ENCODE assay signal across 30 cellular contexts in genomic region chr11:118138839-118139420, GRCh38. TPM values are rescaled to one million over a fixed set of nuclear protein-coding genes. Genes with fewer than 3 reads are reported as not detected.
A peak's percentile ranks its signal among the peaks of the same experiment; 100 is the strongest.
DNase-seq lines count a peak whose midpoint lies in the region; ATAC-seq, FAIRE-seq and TF ChIP-seq lines count a peak whose summit lies in the region.
"Had no signal": no experiment of that assay in that cellular context is flagged by ENCODE, and none has a peak within 500 bp of the region (broad histone marks: within the 10 kb centered on the region; RNA-seq: fewer than 3 reads in every experiment).

No MANE protein-coding gene starts in this region.

- peak overlapping the region; percentile 22 for H2AFZ ChIP-seq in neural progenitor cell (replicated peaks)
- H2AFZ ChIP-seq: PC-9 had no signal

- no peak overlapping the region for H3K27ac Mint-ChIP-seq in WTC11
- no peak overlapping the region for H3K27ac Mint-ChIP-seq in neural progenitor cell
- peak overlapping the region; percentile 46 for H3K27ac Mint-ChIP-seq in stimulated activated effector memory CD8-positive, alpha-beta T cell treated with anti-CD3 and anti-CD28 coated beads, Interleukin-12 subunit alpha, Interleukin-12 subunit beta, amount 100 ng/mL, for 72 hours
- H3K27ac Mint-ChIP-seq: CD14-positive monocyte, H9, HFFc6 had no signal

- no peak for FAIRE-seq in kidney (lab: Jason Lieb, UNC)
- FAIRE-seq: GM12891 had no signal

- intact Hi-C loops in kidney (cut with DNase I): no loop called here

- H3K4me3 ChIP-seq in neural progenitor cell: no peak overlapping the region
- H3K4me3 ChIP-seq in kidney (ENCODE audit: low read length in 2 of 2): no peak overlapping the region
- H3K4me3 ChIP-seq: PC-9 had no signal

- H3K36me3 ChIP-seq in neural progenitor cell (no peaks in the 10 kb centered on the region), kidney (ENCODE audit: control insufficient read depth in 1 of 2, insufficient read depth in 2 of 2, low read length in 2 of 2) (no peaks in the 10 kb centered on the region)
- H3K36me3 ChIP-seq: BE2C had no signal

- no peak overlapping the region for H3K4me2 ChIP-seq in neural progenitor cell
- H3K4me2 ChIP-seq: PC-9 had no signal

- H3K9me3 ChIP-seq in neural progenitor cell (ENCODE audit: low read depth) (no peaks in the 10 kb centered on the region), kidney (ENCODE audit: control insufficient read depth in 1 of 2, low read length in 2 of 2) (no peaks in the 10 kb centered on the region)
- H3K9me3 ChIP-seq: BE2C had no signal

- CTCF ChIA-PET in WTC11 (lab: Charles Lee): interaction anchor here (1.0 to 1.6 kb wide), 4 partner anchors 59 to 331 kb away, joined by 3 to 4 read pairs (median 4); no protein-coding TSS in a partner anchor

- H3K27me3 Mint-ChIP-seq in WTC11 (ENCODE audit: low read depth) (peaks cover 11% of the 10 kb centered on the region), neural progenitor cell (ENCODE audit: insufficient read depth, low read depth) (peaks cover 24% of the 10 kb centered on the region)

- DNase-seq in activated effector memory CD4-positive, alpha-beta T cell treated with anti-CD3 and anti-CD28 coated beads, Interleukin-2, amount 50 U/mL, for 16 hours: peak; percentile 9
- DNase-seq in activated effector memory CD4-positive, alpha-beta T cell treated with Interleukin-2 at 50 U/mL for 16 hours: no peak
- no peak for DNase-seq in WTC11 (ENCODE audit: low spot score)
- no peak for DNase-seq in neural progenitor cell (ENCODE audit: low spot score)
- no peak for DNase-seq in stimulated activated effector memory CD8-positive, alpha-beta T cell treated with anti-CD3 and anti-CD28 coated beads, Interleukin-12 subunit alpha, Interleukin-12 subunit beta, amount 100 ng/mL, for 72 hours (ENCODE audit: low spot score in 2 of 2)
- no peak for DNase-seq in SW480 (ENCODE audit: low spot score)
- DNase-seq in kidney: no peak
- DNase-seq: BE2C; CD8-positive, alpha-beta memory T cell; DMS 273 treated with DMSO at 0.1 percent for 48 hours; DMS79; GF-D8; H9; HFFc6; KBM-7; NCI-H1105 treated with DMSO at 0.1 percent for 48 hours; NCI-H146; NCI-H2029; NCI-H446; NCI-H526; RPMI8226; SHP77 had no signal

- H3K4me1 Mint-ChIP-seq in WTC11 (peaks cover 9% of the 10 kb centered on the region), neural progenitor cell (peaks cover 5% of the 10 kb centered on the region)
- peaks cover 5% of the 10 kb centered on the region for H3K4me1 Mint-ChIP-seq in stimulated activated effector memory CD8-positive, alpha-beta T cell treated with anti-CD3 and anti-CD28 coated beads, Interleukin-12 subunit alpha, Interleukin-12 subunit beta, amount 100 ng/mL, for 72 hours
- H3K4me1 Mint-ChIP-seq: CD8-positive, alpha-beta memory T cell had no signal

- no peak overlapping the region for H3K4me3 Mint-ChIP-seq in WTC11
- no peak overlapping the region for H3K4me3 Mint-ChIP-seq in neural progenitor cell
- H3K4me3 Mint-ChIP-seq in stimulated activated effector memory CD8-positive, alpha-beta T cell treated with anti-CD3 and anti-CD28 coated beads, Interleukin-12 subunit alpha, Interleukin-12 subunit beta, amount 100 ng/mL, for 72 hours: no peak overlapping the region
- H3K4me3 Mint-ChIP-seq: CD14-positive monocyte; CD8-positive, alpha-beta memory T cell; H9; HFFc6 had no signal

- H3K4me1 ChIP-seq in neural progenitor cell (no peaks in the 10 kb centered on the region), kidney (ENCODE audit: control insufficient read depth in 1 of 2, insufficient read depth in 1 of 2, low read depth in 1 of 2, low read length in 2 of 2) (no peaks in the 10 kb centered on the region)
- H3K4me1 ChIP-seq: BE2C had no signal

- no peaks in the 10 kb centered on the region for H3K79me2 ChIP-seq in neural progenitor cell (ENCODE audit: low read depth)

- H3F3A ChIP-seq in neural progenitor cell (ENCODE audit: low read depth): no peaks in the 10 kb centered on the region

- POLR2A ChIA-PET in WTC11 (lab: Charles Lee): interaction anchor here (0.6 kb wide), 1 partner anchor 545 kb away, joined by 3 read pairs; no protein-coding TSS in a partner anchor

- ATAC-seq in WTC11 (peak; percentile 68), HG02970 (IDR thresholded peaks at IDR 0.05; ENCODE audit: low FRiP score, unreplicated experiment) (no peak)
- ATAC-seq in stimulated activated effector memory CD8-positive, alpha-beta T cell treated with anti-CD3 and anti-CD28 coated beads, Interleukin-12 subunit alpha, Interleukin-12 subunit beta, amount 100 ng/mL, for 72 hours: no peak

- H3K27ac ChIP-seq in neural progenitor cell (no peak overlapping the region), kidney (ENCODE audit: low read depth in 2 of 2, low read length in 2 of 2) (no peak overlapping the region)
- H3K27ac ChIP-seq: 22Rv1, PC-9 had no signal

- TF ChIP-seq CTCF in WTC11 (IDR thresholded peaks at IDR 0.05): no peak
- TF ChIP-seq CTCF in neural progenitor cell (IDR thresholded peaks at IDR 0.05): no peak
- no peak for TF ChIP-seq CTCF in kidney (IDR thresholded peaks at IDR 0.05; ENCODE audit: borderline replicate concordance, extremely low read depth, insufficient read depth)

- H3K36me3 Mint-ChIP-seq in WTC11 (no peaks in the 10 kb centered on the region), neural progenitor cell (no peaks in the 10 kb centered on the region)
- H3K36me3 Mint-ChIP-seq in stimulated activated effector memory CD8-positive, alpha-beta T cell treated with anti-CD3 and anti-CD28 coated beads, Interleukin-12 subunit alpha, Interleukin-12 subunit beta, amount 100 ng/mL, for 72 hours: no peaks in the 10 kb centered on the region
- H3K36me3 Mint-ChIP-seq: CD14-positive monocyte; CD8-positive, alpha-beta memory T cell had no signal

- no peaks in the 10 kb centered on the region for H3K9me3 Mint-ChIP-seq in WTC11
- H3K9me3 Mint-ChIP-seq in neural progenitor cell: no peaks in the 10 kb centered on the region
- H3K9me3 Mint-ChIP-seq in stimulated activated effector memory CD8-positive, alpha-beta T cell treated with anti-CD3 and anti-CD28 coated beads, Interleukin-12 subunit alpha, Interleukin-12 subunit beta, amount 100 ng/mL, for 72 hours: no peaks in the 10 kb centered on the region
- H3K9me3 Mint-ChIP-seq: CD8-positive, alpha-beta memory T cell; H9; HFFc6 had no signal

- H3K9ac ChIP-seq in neural progenitor cell (no peak overlapping the region), kidney (ENCODE audit: low read length in 2 of 2) (no peak overlapping the region)

- no peaks in the 10 kb centered on the region for H4K20me1 ChIP-seq in neural progenitor cell (ENCODE audit: low read depth)

- peaks cover 17% of the 10 kb centered on the region for H3K27me3 ChIP-seq in neural progenitor cell

TF ChIP-seq in WTC11, 78 proteins besides CTCF, POLR2A, EP300 and RAD21:
- TF ChIP-seq STAT6 (CRISPR knock-in tag; conservative IDR thresholded peaks at IDR 0.05; ENCODE audit: low read depth) (no peak), ZNF671 (CRISPR knock-in tag; IDR thresholded peaks at IDR 0.05) (no peak), JUN (CRISPR knock-in tag; IDR thresholded peaks at IDR 0.05) (no peak), HMGA2 (CRISPR knock-in tag; IDR thresholded peaks at IDR 0.05) (no peak), GABPB1 (CRISPR knock-in tag; IDR thresholded peaks at IDR 0.05) (no peak), E2F1 (CRISPR knock-in tag; IDR thresholded peaks at IDR 0.05) (no peak), CDX4 (CRISPR knock-in tag; IDR thresholded peaks at IDR 0.05; ENCODE audit: borderline replicate concordance) (no peak), OVOL2 (CRISPR knock-in tag; IDR thresholded peaks at IDR 0.05; ENCODE audit: borderline replicate concordance) (no peak)

RNA-seq across cellular contexts. Expression of gene SCN4B, which starts 13.7 kb away (rescaled TPM):
- total RNA-seq in WTC11 (2021) (3.5 to 4.5 TPM (median 4.4 TPM) in 3 replicates), neural progenitor cell (ENCODE audit: low replicate concordance) (3.6 and 7.1 TPM in 2 replicates), kidney (3.5 TPM)
- polyA plus RNA-seq in kidney (ENCODE audit: insufficient read depth, low read depth, low replicate concordance): 1.4 TPM
- total RNA-seq: LHCN-M2, MCF 10A, PC-9, SK-MEL-5 had no signal
- polyA plus RNA-seq: CD14-positive monocyte; CD8-positive, alpha-beta memory T cell had no signal

RNA-seq across cellular contexts. Expression of gene SCN2B, which starts 37.5 kb away (rescaled TPM):
- total RNA-seq in WTC11 (2021) (0.16 to 0.37 TPM (median 0.20 TPM) in 3 replicates), neural progenitor cell (ENCODE audit: low replicate concordance) (0.15 and 0.37 TPM in 2 replicates), kidney (0.25 TPM)
- polyA plus RNA-seq in kidney (ENCODE audit: insufficient read depth, low read depth, low replicate concordance): 0.54 TPM
- total RNA-seq: CD8-positive, alpha-beta memory T cell; H9; HFFc6; LHCN-M2; MCF 10A; PC-9; SK-MEL-5 had no signal
- polyA plus RNA-seq: CD14-positive monocyte; CD8-positive, alpha-beta memory T cell had no signal

RNA-seq across cellular contexts. Expression of gene SMIM35, which starts 52.2 kb away (rescaled TPM):
- total RNA-seq in WTC11 (2021) (not detected in 3 replicates), neural progenitor cell (ENCODE audit: low replicate concordance) (not detected in 2 replicates), kidney (not detected)
- polyA plus RNA-seq in kidney (ENCODE audit: insufficient read depth, low read depth, low replicate concordance): 0.80 TPM
- total RNA-seq: H9, HFFc6, LHCN-M2, MCF 10A, PC-9, SK-MEL-5 had no signal
